21 cellular contexts compared by ENCODE assay signal in the genomic region with DNA sequence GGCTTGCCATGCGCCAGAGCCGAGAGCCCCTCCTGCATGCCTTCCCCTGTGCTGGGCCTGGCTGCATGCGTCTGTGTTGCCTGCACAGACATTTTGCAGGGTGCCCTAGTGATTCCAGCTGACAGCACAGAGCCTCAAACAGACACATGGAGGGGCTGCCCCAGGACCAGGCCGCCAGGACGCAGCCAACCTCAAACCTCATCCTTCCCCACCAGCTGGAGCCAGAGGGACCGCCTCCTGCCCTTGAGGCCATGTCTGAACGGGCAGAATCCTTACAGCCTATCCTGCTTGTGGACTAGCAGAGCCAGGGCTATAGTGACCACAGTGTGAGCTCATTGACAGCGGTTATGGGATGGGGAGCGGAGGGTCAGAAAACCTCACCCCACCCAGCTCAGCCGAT.
"Had no signal": no experiment of that assay in that cellular context is flagged by ENCODE, and none has a peak within 500 bp of the region (broad histone marks: within the 10 kb centered on the region; RNA-seq: fewer than 3 reads in every experiment).

No MANE protein-coding gene starts in this region.

- FAIRE-seq: pancreas had no signal

- H3K9me3 ChIP-seq: heart left ventricle, pancreas, prostate gland, right lobe of liver, tibial artery, upper lobe of left lung, uterus had no signal

- H3K36me3 Mint-ChIP-seq: natural killer cell had no signal

- H3K27ac Mint-ChIP-seq: natural killer cell; stimulated activated memory B cell treated with anti-CD40 and anti-IgM and Interleukin-4, amounts not matched to agents 10 μg/mL and 1 μg/mL and 100 μg/mL, for 72 hours; stimulated activated naive CD8-positive, alpha-beta T cell treated with anti-CD3 and anti-CD28 coated beads, Interleukin-15, Interleukin-2, amounts not matched to agents 100 ng/mL and 50 ng/mL, for 24 hours had no signal

- H3K4me3 Mint-ChIP-seq: natural killer cell; neural crest cell; stimulated activated memory B cell treated with anti-CD40 and anti-IgM and Interleukin-4, amounts not matched to agents 10 μg/mL and 1 μg/mL and 100 μg/mL, for 72 hours; stimulated activated naive CD8-positive, alpha-beta T cell treated with anti-CD3 and anti-CD28 coated beads, Interleukin-15, Interleukin-2, amounts not matched to agents 100 ng/mL and 50 ng/mL, for 24 hours had no signal

- H3K27ac ChIP-seq: coronary artery, heart left ventricle, pancreas, prostate gland, right lobe of liver, tibial artery, upper lobe of left lung had no signal

- ATAC-seq: pancreas; stimulated activated memory B cell treated with anti-CD40 and anti-IgM and Interleukin-4, amounts not matched to agents 10 μg/mL and 1 μg/mL and 100 μg/mL, for 72 hours had no signal

- DNase-seq: effector CD4-positive, alpha-beta T cell; foreskin melanocyte; hippocampal formation; kidney glomerular epithelial cell; mammary epithelial cell; natural killer cell; occipital lobe; right lobe of liver; stimulated activated CD4-positive, alpha-beta T cell treated with anti-CD3 and anti-CD28 coated beads, Interleukin-15, amount 100 ng/mL, for 24 hours; stimulated activated CD4-positive, alpha-beta T cell treated with anti-CD3 and anti-CD28 coated beads, Interleukin-1b, Interleukin-23, amount 100 ng/mL, for 48 hours; stimulated activated CD4-positive, alpha-beta T cell treated with anti-CD3 and anti-CD28 coated beads, Interleukin-4, amount 100 ng/mL, for 24 hours; tibial artery; upper lobe of left lung; uterus had no signal

- H3K27me3 Mint-ChIP-seq: stimulated activated memory B cell treated with anti-CD40 and anti-IgM and Interleukin-4, amounts not matched to agents 10 μg/mL and 1 μg/mL and 100 μg/mL, for 72 hours; stimulated activated naive CD8-positive, alpha-beta T cell treated with anti-CD3 and anti-CD28 coated beads, Interleukin-15, Interleukin-2, amounts not matched to agents 100 ng/mL and 50 ng/mL, for 24 hours had no signal

- H3K4me3 ChIP-seq: coronary artery, heart left ventricle, pancreas, prostate gland, right lobe of liver, tibial artery, upper lobe of left lung, uterus had no signal

- H3K36me3 ChIP-seq: prostate gland, uterus had no signal

- H3K4me1 Mint-ChIP-seq: natural killer cell; stimulated activated memory B cell treated with anti-CD40 and anti-IgM and Interleukin-4, amounts not matched to agents 10 μg/mL and 1 μg/mL and 100 μg/mL, for 72 hours had no signal

- H3K4me1 ChIP-seq: heart left ventricle, pancreas, prostate gland, right lobe of liver, tibial artery, upper lobe of left lung had no signal

- H3K9me3 Mint-ChIP-seq: natural killer cell; neural crest cell; stimulated activated memory B cell treated with anti-CD40 and anti-IgM and Interleukin-4, amounts not matched to agents 10 μg/mL and 1 μg/mL and 100 μg/mL, for 72 hours; stimulated activated naive CD8-positive, alpha-beta T cell treated with anti-CD3 and anti-CD28 coated beads, Interleukin-15, Interleukin-2, amounts not matched to agents 100 ng/mL and 50 ng/mL, for 24 hours had no signal

- H3K27me3 ChIP-seq: heart left ventricle, pancreas, right lobe of liver, tibial artery, upper lobe of left lung, uterus had no signal
